In genomic region chr14:30266290-30266689, GRCh38 we compare ENCODE assay signal across 1 cellular context.
TF ChIP-seq lines count a peak whose summit lies in the region.

No MANE protein-coding gene starts in this region.

TF ChIP-seq in GM23338, 12 proteins besides CTCF, POLR2A, EP300 and RAD21 (continued from another document):
- TF ChIP-seq ZNF462 (CRISPR knock-in tag; IDR thresholded peaks at IDR 0.05), result no peak
- no peak for TF ChIP-seq CREB1 (CRISPR knock-in tag; IDR thresholded peaks at IDR 0.05; ENCODE audit: low read depth)
- TF ChIP-seq REST (IDR thresholded peaks at IDR 0.05; ENCODE audit: unreplicated experiment), result no peak
- no peak for TF ChIP-seq EZH2 (IDR thresholded peaks at IDR 0.05; ENCODE audit: low read depth, unreplicated experiment)
- no peak for TF ChIP-seq POLR2AphosphoS5 (IDR thresholded peaks at IDR 0.05; ENCODE audit: low read depth)
- TF ChIP-seq ETS1 (IDR thresholded peaks at IDR 0.05), result no peak
- no peak for TF ChIP-seq EZH2phosphoT487 (IDR thresholded peaks at IDR 0.05; ENCODE audit: unreplicated experiment)
- TF ChIP-seq ZNF114 (CRISPR knock-in tag; IDR thresholded peaks at IDR 0.05), result no peak
- no peak for TF ChIP-seq JUNB (IDR thresholded peaks at IDR 0.05; ENCODE audit: unreplicated experiment)
- no peak for TF ChIP-seq STAT1 (IDR thresholded peaks at IDR 0.05; ENCODE audit: unreplicated experiment)
